Comparison of ENCODE assay signal across 35 cellular contexts in the genomic region with DNA sequence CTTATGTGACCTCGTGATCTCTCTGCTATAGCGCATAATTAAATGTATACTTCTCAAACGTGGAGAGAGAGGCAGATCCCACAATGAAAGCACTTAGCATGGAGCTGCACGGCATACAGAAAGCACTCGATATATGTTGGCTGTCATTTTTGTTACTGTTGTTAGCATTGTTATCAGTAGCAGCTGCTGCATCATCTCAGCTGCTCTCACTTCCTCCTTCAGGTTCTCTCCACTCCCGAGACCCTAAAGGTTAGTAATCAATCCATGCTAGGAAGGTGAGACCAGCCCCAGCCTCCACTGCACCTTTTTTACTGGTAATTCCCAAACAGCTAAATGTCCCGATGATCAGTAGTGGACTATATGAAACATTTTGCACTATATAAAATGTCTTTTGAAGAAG.
"Had no signal": no experiment of that assay in that cellular context is flagged by ENCODE, and none has a peak within 500 bp of the region (broad histone marks: within the 10 kb centered on the region; RNA-seq: fewer than 3 reads in every experiment).

No MANE protein-coding gene starts in this region.

- DNase-seq: activated B cell treated with CpG ODN at 0.5 μM for 24 hours; activated CD4-positive, alpha-beta memory T cell treated with anti-CD3 and anti-CD28 coated beads for 36 hours; activated CD4-positive, alpha-beta T cell treated with anti-CD3 and anti-CD28 coated beads for 48 hours; activated CD8-positive, alpha-beta memory T cell treated with anti-CD3 and anti-CD28 coated beads, Interleukin-2, amount 10 ng/mL, durations not matched to agents 7 days and 5 days; activated CD8-positive, alpha-beta memory T cell treated with anti-CD3 and anti-CD28 coated beads, Interleukin-2, amount 50 U/mL, for 4 hours; activated CD8-positive, alpha-beta T cell treated with anti-CD3 and anti-CD28 coated beads, Interleukin-2, amount 10 ng/mL, durations not matched to agents 7 days and 5 days; activated effector memory CD4-positive, alpha-beta T cell treated with anti-CD3 and anti-CD28 coated beads, Interleukin-2, amount 50 U/mL, for 16 hours; activated naive CD4-positive, alpha-beta T cell treated with anti-CD3 and anti-CD28 coated beads for 36 hours; activated naive CD8-positive, alpha-beta T cell treated with anti-CD3 and anti-CD28 coated beads for 36 hours; activated naive CD8-positive, alpha-beta T cell treated with anti-CD3 and anti-CD28 coated beads, Interleukin-2, amount 50 U/mL, for 24 hours; activated T-cell treated with anti-CD3 and anti-CD28 coated beads, Interleukin-2, amount 50 U/mL, for 1 hour; activated T-cell treated with anti-CD3 and anti-CD28 coated beads, Interleukin-2, amount 50 U/mL, for 48 hours; adrenal gland; amygdala; aorta; body of pancreas; caudate nucleus; cortex of kidney; dermis blood vessel endothelial cell; effector CD4-positive, alpha-beta T cell; effector memory CD8-positive, alpha-beta T cell; erythroblast; foreskin keratinocyte; gastrocnemius medialis; glutamatergic neuron; heart left ventricle; hypothalamus; T-helper 9 cell; WERI-Rb-1 had no signal

- H3K27me3 Mint-ChIP-seq: activated CD8-positive, alpha-beta memory T cell treated with anti-CD3 and anti-CD28 coated beads, Interleukin-2, amount 10 ng/mL, durations not matched to agents 7 days and 5 days had no signal

- H3K27ac ChIP-seq: adrenal gland, body of pancreas, esophagus muscularis mucosa, foreskin keratinocyte, gastrocnemius medialis, heart left ventricle, WERI-Rb-1 had no signal

- H3K27me3 ChIP-seq: adrenal gland, body of pancreas, foreskin keratinocyte, gastrocnemius medialis had no signal

- H3K4me1 ChIP-seq: adrenal gland, body of pancreas, esophagus muscularis mucosa, foreskin keratinocyte, gastrocnemius medialis, heart left ventricle had no signal

- H3K36me3 ChIP-seq: adrenal gland, esophagus muscularis mucosa, gastrocnemius medialis, heart left ventricle, WERI-Rb-1 had no signal

- H3K27ac Mint-ChIP-seq: activated B cell treated with CpG ODN at 0.5 μM for 24 hours; activated CD4-positive, alpha-beta memory T cell treated with anti-CD3 and anti-CD28 coated beads for 36 hours; activated CD8-positive, alpha-beta memory T cell treated with anti-CD3 and anti-CD28 coated beads, Interleukin-2, amount 10 ng/mL, durations not matched to agents 7 days and 5 days; activated CD8-positive, alpha-beta T cell treated with anti-CD3 and anti-CD28 coated beads, Interleukin-2, amount 10 ng/mL, durations not matched to agents 7 days and 5 days; activated naive CD4-positive, alpha-beta T cell treated with anti-CD3 and anti-CD28 coated beads for 36 hours; activated naive CD4-positive, alpha-beta T cell treated with anti-CD3 and anti-CD28 coated beads, Interleukin-2, amount 50 U/mL, for 24 hours; activated naive CD8-positive, alpha-beta T cell treated with anti-CD3 and anti-CD28 coated beads for 36 hours; activated naive CD8-positive, alpha-beta T cell treated with anti-CD3 and anti-CD28 coated beads, Interleukin-2, amount 50 U/mL, for 24 hours; activated T-helper 1 cell treated with anti-CD3 and anti-CD28 coated beads, Interleukin-12 subunit alpha, Interleukin-12 subunit beta, Interleukin-2, Interleukin-4 antibody, amounts not matched to agents 30 ng/mL and 10 ng/mL and 1 ng/mL, durations not matched to agents 14 hours and 24 hours and 36 hours; activated T-helper 2 cell treated with anti-CD3 and anti-CD28 coated beads, Interferon-gamma antibody, Interleukin-2, Interleukin-4, amounts not matched to agents 10 μg/mL and 5 μg/mL and 100 μg/mL, durations not matched to agents 14 hours and 24 hours and 36 hours; effector memory CD8-positive, alpha-beta T cell had no signal

- H3K4me3 Mint-ChIP-seq: activated B cell treated with CpG ODN at 0.5 μM for 24 hours; activated CD4-positive, alpha-beta memory T cell treated with anti-CD3 and anti-CD28 coated beads for 36 hours; activated CD8-positive, alpha-beta memory T cell treated with anti-CD3 and anti-CD28 coated beads, Interleukin-2, amount 10 ng/mL, durations not matched to agents 7 days and 5 days; activated CD8-positive, alpha-beta T cell treated with anti-CD3 and anti-CD28 coated beads, Interleukin-2, amount 10 ng/mL, durations not matched to agents 7 days and 5 days; activated naive CD4-positive, alpha-beta T cell treated with anti-CD3 and anti-CD28 coated beads for 36 hours; activated naive CD4-positive, alpha-beta T cell treated with anti-CD3 and anti-CD28 coated beads, Interleukin-2, amount 50 U/mL, for 24 hours; activated naive CD8-positive, alpha-beta T cell treated with anti-CD3 and anti-CD28 coated beads for 36 hours; activated naive CD8-positive, alpha-beta T cell treated with anti-CD3 and anti-CD28 coated beads, Interleukin-2, amount 50 U/mL, for 24 hours; activated T-helper 1 cell treated with anti-CD3 and anti-CD28 coated beads, Interleukin-12 subunit alpha, Interleukin-12 subunit beta, Interleukin-2, Interleukin-4 antibody, amounts not matched to agents 30 ng/mL and 10 ng/mL and 1 ng/mL, durations not matched to agents 14 hours and 24 hours and 36 hours; effector memory CD8-positive, alpha-beta T cell had no signal

- H3K4me3 ChIP-seq: adrenal gland, body of pancreas, esophagus muscularis mucosa, gastrocnemius medialis, heart left ventricle had no signal

- H3K36me3 Mint-ChIP-seq: activated naive CD4-positive, alpha-beta T cell treated with anti-CD3 and anti-CD28 coated beads, Interleukin-2, amount 50 U/mL, for 24 hours; activated naive CD8-positive, alpha-beta T cell treated with anti-CD3 and anti-CD28 coated beads for 36 hours had no signal

- ATAC-seq: activated CD4-positive, CD25-positive, alpha-beta regulatory T cell treated with anti-CD3 and anti-CD28 coated beads, Interleukin-2, amount 50 U/mL, for 24 hours; activated CD8-positive, alpha-beta memory T cell treated with anti-CD3 and anti-CD28 coated beads, Interleukin-2, amount 10 ng/mL, durations not matched to agents 7 days and 5 days; activated CD8-positive, alpha-beta T cell treated with anti-CD3 and anti-CD28 coated beads, Interleukin-2, amount 10 ng/mL, durations not matched to agents 7 days and 5 days; activated naive CD8-positive, alpha-beta T cell treated with anti-CD3 and anti-CD28 coated beads, Interleukin-2, amount 50 U/mL, for 24 hours; body of pancreas; effector memory CD8-positive, alpha-beta T cell; foreskin keratinocyte; gastrocnemius medialis; heart left ventricle had no signal

- H3K9me3 ChIP-seq: adrenal gland, body of pancreas, gastrocnemius medialis had no signal

- FAIRE-seq: colon had no signal

- H3K4me1 Mint-ChIP-seq: activated B cell treated with CpG ODN at 0.5 μM for 24 hours; activated CD8-positive, alpha-beta memory T cell treated with anti-CD3 and anti-CD28 coated beads, Interleukin-2, amount 10 ng/mL, durations not matched to agents 7 days and 5 days; activated naive CD4-positive, alpha-beta T cell treated with anti-CD3 and anti-CD28 coated beads, Interleukin-2, amount 50 U/mL, for 24 hours; activated naive CD8-positive, alpha-beta T cell treated with anti-CD3 and anti-CD28 coated beads for 36 hours; activated naive CD8-positive, alpha-beta T cell treated with anti-CD3 and anti-CD28 coated beads, Interleukin-2, amount 50 U/mL, for 24 hours had no signal
